18 cellular contexts compared by ENCODE assay signal in genomic region chr3:174957581-174958001, GRCh38.
A peak's percentile ranks its signal among the peaks of the same experiment; 100 is the strongest.
DNase-seq lines count a peak whose midpoint lies in the region; ATAC-seq and TF ChIP-seq lines count a peak whose summit lies in the region.
"Had no signal": no experiment of that assay in that cellular context is flagged by ENCODE, and none has a peak within 500 bp of the region (broad histone marks: within the 10 kb centered on the region; RNA-seq: fewer than 3 reads in every experiment).

No MANE protein-coding gene starts in this region.

- TF ChIP-seq CTCF in foreskin keratinocyte (conservative IDR thresholded peaks at IDR 0.05), result no peak

- H3K36me3 Mint-ChIP-seq in stimulated activated naive B cell treated with anti-CD40 and anti-IgM and Interleukin-4, amounts not matched to agents 10 μg/mL and 1 μg/mL and 100 μg/mL, for 72 hours, result no peaks in the 10 kb centered on the region
- no peaks in the 10 kb centered on the region for H3K36me3 Mint-ChIP-seq in naive thymus-derived CD4-positive, alpha-beta T cell
- H3K36me3 Mint-ChIP-seq: naive B cell had no signal

- peaks cover 39% of the 10 kb centered on the region for H3K4me1 ChIP-seq in foreskin keratinocyte
- H3K4me1 ChIP-seq in naive thymus-derived CD4-positive, alpha-beta T cell (ENCODE audit: control insufficient read depth in 2 of 2, insufficient read depth in 2 of 2, low read length in 2 of 2), result no peaks in the 10 kb centered on the region
- H3K4me1 ChIP-seq: gastrocnemius medialis, thyroid gland had no signal

- CTCF ChIA-PET in naive thymus-derived CD4-positive, alpha-beta T cell (lab: Charles Lee), result no interaction called here

- no peak overlapping the region for H3K27ac Mint-ChIP-seq in stimulated activated naive B cell treated with anti-CD40 and anti-IgM and Interleukin-4, amounts not matched to agents 10 μg/mL and 1 μg/mL and 100 μg/mL, for 72 hours
- H3K27ac Mint-ChIP-seq in naive thymus-derived CD4-positive, alpha-beta T cell, result no peak overlapping the region
- H3K27ac Mint-ChIP-seq: activated T-helper 1 cell treated with anti-CD3 and anti-CD28 coated beads, Interleukin-12 subunit alpha, Interleukin-12 subunit beta, Interleukin-2, Interleukin-4 antibody, amounts not matched to agents 30 ng/mL and 10 ng/mL and 1 ng/mL, durations not matched to agents 14 hours and 24 hours and 36 hours; CD4-positive, alpha-beta T cell; effector memory CD8-positive, alpha-beta T cell; naive B cell; T-helper 1 cell treated with Interleukin-12 subunit alpha and Interleukin-12 subunit beta and Interleukin-4 antibody, amounts not matched to agents 30 μg/mL and 1 μg/mL, for 36 hours had no signal

- intact Hi-C loops in naive thymus-derived CD4-positive, alpha-beta T cell (cut with micrococcal nuclease), result no loop called here

- H3K36me3 ChIP-seq in naive thymus-derived CD4-positive, alpha-beta T cell (ENCODE audit: control insufficient read depth in 2 of 3, insufficient read depth in 3 of 3, low read length in 3 of 3), result no peaks in the 10 kb centered on the region
- H3K36me3 ChIP-seq: gastrocnemius medialis, thyroid gland had no signal

- H3K27me3 ChIP-seq in foreskin keratinocyte, result no peaks in the 10 kb centered on the region
- no peaks in the 10 kb centered on the region for H3K27me3 ChIP-seq in naive thymus-derived CD4-positive, alpha-beta T cell (ENCODE audit: control insufficient read depth in 2 of 2, insufficient read depth in 2 of 2, low read length in 2 of 2)
- H3K27me3 ChIP-seq: gastrocnemius medialis, thyroid gland had no signal

- H3K9me3 ChIP-seq in naive thymus-derived CD4-positive, alpha-beta T cell (ENCODE audit: control insufficient read depth in 2 of 3, low read length in 3 of 3), result no peaks in the 10 kb centered on the region
- H3K9me3 ChIP-seq: gastrocnemius medialis, thyroid gland had no signal

- ATAC-seq in foreskin keratinocyte, result peak; percentile 56
- ATAC-seq in stimulated activated naive B cell treated with anti-CD40 and anti-IgM and Interleukin-4, amounts not matched to agents 10 μg/mL and 1 μg/mL and 100 μg/mL, for 72 hours (replicated peaks), result no peak
- no peak for ATAC-seq in GM21529 (IDR thresholded peaks at IDR 0.05; ENCODE audit: unreplicated experiment)
- no peak for ATAC-seq in naive thymus-derived CD4-positive, alpha-beta T cell
- ATAC-seq: effector memory CD8-positive, alpha-beta T cell; gastrocnemius medialis had no signal

- H3K27ac ChIP-seq in foreskin keratinocyte, result peak overlapping the region; percentile 90
- H3K27ac ChIP-seq in naive thymus-derived CD4-positive, alpha-beta T cell (ENCODE audit: low read depth, low read length), result no peak overlapping the region
- H3K27ac ChIP-seq: gastrocnemius medialis, thyroid gland had no signal

- no peak overlapping the region for H3K4me3 Mint-ChIP-seq in stimulated activated naive B cell treated with anti-CD40 and anti-IgM and Interleukin-4, amounts not matched to agents 10 μg/mL and 1 μg/mL and 100 μg/mL, for 72 hours
- H3K4me3 Mint-ChIP-seq in naive thymus-derived CD4-positive, alpha-beta T cell, result no peak overlapping the region
- H3K4me3 Mint-ChIP-seq: activated T-helper 1 cell treated with anti-CD3 and anti-CD28 coated beads, Interleukin-12 subunit alpha, Interleukin-12 subunit beta, Interleukin-2, Interleukin-4 antibody, amounts not matched to agents 30 ng/mL and 10 ng/mL and 1 ng/mL, durations not matched to agents 14 hours and 24 hours and 36 hours; CD4-positive, alpha-beta T cell; central memory CD8-positive, alpha-beta T cell; effector memory CD8-positive, alpha-beta T cell; naive B cell; T-helper 1 cell treated with Interleukin-12 subunit alpha and Interleukin-12 subunit beta and Interleukin-4 antibody, amounts not matched to agents 30 μg/mL and 1 μg/mL, for 36 hours had no signal

- no peak overlapping the region for H3K4me3 ChIP-seq in naive thymus-derived CD4-positive, alpha-beta T cell (ENCODE audit: low read length)
- H3K4me3 ChIP-seq: gastrocnemius medialis, thyroid gland had no signal

- peak; percentile 20 for DNase-seq in GM03348 (ENCODE audit: low spot score)
- DNase-seq in astrocyte of the hippocampus (ENCODE audit: low read depth, low spot score), result peak; percentile 16
- DNase-seq in foreskin keratinocyte, result peak; percentile 71 to 85
- DNase-seq in stimulated activated naive B cell treated with anti-CD40 and anti-IgM and Interleukin-4, amounts not matched to agents 10 μg/mL and 1 μg/mL and 100 μg/mL, for 72 hours, result no peak
- DNase-seq in activated CD4-positive, alpha-beta T cell treated with anti-CD3 and anti-CD28 coated beads, Interleukin-2, amount 50 U/mL, for 1 hour, result no peak
- no peak for DNase-seq in naive thymus-derived CD4-positive, alpha-beta T cell
- DNase-seq: activated CD8-positive, alpha-beta memory T cell treated with anti-CD3 and anti-CD28 coated beads for 24 hours; CD4-positive, alpha-beta T cell; DND-41; effector memory CD8-positive, alpha-beta T cell; gastrocnemius medialis; naive B cell; NCI-H1436; thyroid gland had no signal

- H3K4me1 Mint-ChIP-seq in stimulated activated naive B cell treated with anti-CD40 and anti-IgM and Interleukin-4, amounts not matched to agents 10 μg/mL and 1 μg/mL and 100 μg/mL, for 72 hours, result no peaks in the 10 kb centered on the region
- no peaks in the 10 kb centered on the region for H3K4me1 Mint-ChIP-seq in naive thymus-derived CD4-positive, alpha-beta T cell
- H3K4me1 Mint-ChIP-seq: central memory CD8-positive, alpha-beta T cell; naive B cell had no signal

- H3K27me3 Mint-ChIP-seq in stimulated activated naive B cell treated with anti-CD40 and anti-IgM and Interleukin-4, amounts not matched to agents 10 μg/mL and 1 μg/mL and 100 μg/mL, for 72 hours, result no peaks in the 10 kb centered on the region
- no peaks in the 10 kb centered on the region for H3K27me3 Mint-ChIP-seq in naive thymus-derived CD4-positive, alpha-beta T cell
- H3K27me3 Mint-ChIP-seq: CD4-positive, alpha-beta T cell; central memory CD8-positive, alpha-beta T cell; effector memory CD8-positive, alpha-beta T cell; naive B cell had no signal

- H3K9me3 Mint-ChIP-seq in stimulated activated naive B cell treated with anti-CD40 and anti-IgM and Interleukin-4, amounts not matched to agents 10 μg/mL and 1 μg/mL and 100 μg/mL, for 72 hours, result peaks cover 0 to 1% of the 10 kb centered on the region in 2 donors
- H3K9me3 Mint-ChIP-seq in naive thymus-derived CD4-positive, alpha-beta T cell, result peaks cover 0 to 8% (median 0%) of the 10 kb centered on the region in 11 donors
- H3K9me3 Mint-ChIP-seq: activated T-helper 1 cell treated with anti-CD3 and anti-CD28 coated beads, Interleukin-12 subunit alpha, Interleukin-12 subunit beta, Interleukin-2, Interleukin-4 antibody, amounts not matched to agents 30 ng/mL and 10 ng/mL and 1 ng/mL, durations not matched to agents 14 hours and 24 hours and 36 hours; CD4-positive, alpha-beta T cell; T-helper 1 cell treated with Interleukin-12 subunit alpha and Interleukin-12 subunit beta and Interleukin-4 antibody, amounts not matched to agents 30 μg/mL and 1 μg/mL, for 36 hours had no signal

- POLR2A ChIA-PET in naive thymus-derived CD4-positive, alpha-beta T cell (lab: Charles Lee), result no interaction called here

Comparison
In these comparisons a context has a peak if more than half of its experiments do, and no peak if none do; other contexts are left out.
1. DNase-seq: peak in GM03348 (single experiment), astrocyte of the hippocampus (single experiment) and foreskin keratinocyte (2 of 2); none in stimulated activated naive B cell treated with anti-CD40 and anti-IgM and Interleukin-4, amounts not matched to agents 10 μg/mL and 1 μg/mL and 100 μg/mL, for 72 hours (single experiment), activated CD4-positive, alpha-beta T cell treated with anti-CD3 and anti-CD28 coated beads, Interleukin-2, amount 50 U/mL, for 1 hour (single experiment) and naive thymus-derived CD4-positive, alpha-beta T cell (0 of 9).